Comparison of ENCODE assay signal across 8 cellular contexts in genomic region chr16:14634389-14634725, GRCh38. TPM values are rescaled to one million over a fixed set of nuclear protein-coding genes. Genes with fewer than 3 reads are reported as not detected.
DNase-seq lines count a peak whose midpoint lies in the region; ATAC-seq and TF ChIP-seq lines count a peak whose summit lies in the region.

No MANE protein-coding gene starts in this region.

- peak overlapping the region; percentile 92 for H3K4me3 ChIP-seq in NB4 (ENCODE audit: low read depth, low read length)
- H3K4me3 ChIP-seq in neutrophil (ENCODE audit: low read depth in 1 of 2, low read length in 1 of 2), result peak overlapping the region; percentile 91 to 96

- H3K27me3 Mint-ChIP-seq in CD4-positive, alpha-beta T cell, result no peaks in the 10 kb centered on the region
- H3K27me3 Mint-ChIP-seq in effector memory CD8-positive, alpha-beta T cell, result no peaks in the 10 kb centered on the region

- H3K4me1 Mint-ChIP-seq in CD4-positive, alpha-beta T cell (ENCODE audit: low read depth), result peaks cover 52% of the 10 kb centered on the region
- H3K4me1 Mint-ChIP-seq in effector memory CD8-positive, alpha-beta T cell (ENCODE audit: low read depth in 2 of 2), result peaks cover 39 to 57% of the 10 kb centered on the region in 2 donors

- peaks cover 3% of the 10 kb centered on the region for H3K9me3 Mint-ChIP-seq in CD4-positive, alpha-beta T cell
- H3K9me3 Mint-ChIP-seq in effector memory CD8-positive, alpha-beta T cell, result peaks cover 2 to 6% of the 10 kb centered on the region in 2 donors

- H3K4me1 ChIP-seq in neutrophil (ENCODE audit: control insufficient read depth in 1 of 2, insufficient read depth in 1 of 2, low read depth in 1 of 2, low read length in 1 of 2), result peaks cover 33 to 34% of the 10 kb centered on the region in 2 experiments

- POLR2A ChIA-PET in CD4-positive, alpha-beta T cell (lab: Charles Lee), result interaction anchor here (1.1 to 2.7 kb wide), 3 partner anchors 10 to 714 kb away, joined by 4 to 7 read pairs (median 4); partner anchors contain the start of gene ERCC4

- peak overlapping the region; percentile 93 for H3K27ac Mint-ChIP-seq in CD4-positive, alpha-beta T cell
- H3K27ac Mint-ChIP-seq in effector memory CD8-positive, alpha-beta T cell, result peak overlapping the region; percentile 88 to 95

- no peaks in the 10 kb centered on the region for H3K27me3 ChIP-seq in CD4-positive, alpha-beta T cell (ENCODE audit: control insufficient read depth, insufficient read depth, low read length)
- H3K27me3 ChIP-seq in neutrophil, result no peaks in the 10 kb centered on the region

- no peaks in the 10 kb centered on the region for H3K36me3 ChIP-seq in neutrophil

- no peak for TF ChIP-seq POLR2A in NB4 (IDR thresholded peaks at IDR 0.05; ENCODE audit: extremely low read depth, insufficient read length)

- no peak for TF ChIP-seq CTCF in CD4-positive, alpha-beta T cell (IDR thresholded peaks at IDR 0.05)
- TF ChIP-seq CTCF in NB4 (IDR thresholded peaks at IDR 0.05; ENCODE audit: low read depth, low read length), result no peak
- TF ChIP-seq CTCF in neutrophil (IDR thresholded peaks at IDR 0.05), result no peak

- no peak for ATAC-seq in CD4-positive, alpha-beta T cell (ENCODE audit: poor library complexity)
- no peak for ATAC-seq in effector memory CD8-positive, alpha-beta T cell (replicated peaks)
- ATAC-seq in GM18907 (IDR thresholded peaks at IDR 0.05; ENCODE audit: unreplicated experiment), result no peak
- no peak for ATAC-seq in HG02981 (IDR thresholded peaks at IDR 0.05; ENCODE audit: unreplicated experiment)

- no peaks in the 10 kb centered on the region for H3K9me3 ChIP-seq in CD4-positive, alpha-beta T cell (ENCODE audit: control insufficient read depth, low read length)
- H3K9me3 ChIP-seq in neutrophil, result no peaks in the 10 kb centered on the region

- CTCF ChIA-PET in CD4-positive, alpha-beta T cell (lab: Charles Lee), result interaction anchor here (0.7 to 1.0 kb wide), 3 partner anchors 9 to 715 kb away, joined by 3 read pairs; no protein-coding TSS in a partner anchor

- H3K27ac ChIP-seq in CD4-positive, alpha-beta T cell (ENCODE audit: low read depth, low read length), result no peak overlapping the region
- H3K27ac ChIP-seq in neutrophil, result peak overlapping the region; percentile 92

- peak overlapping the region; percentile 100 for H3K4me3 Mint-ChIP-seq in CD4-positive, alpha-beta T cell
- H3K4me3 Mint-ChIP-seq in effector memory CD8-positive, alpha-beta T cell, result peak overlapping the region; percentile 88 to 92

- H3K36me3 Mint-ChIP-seq in CD4-positive, alpha-beta T cell (ENCODE audit: low read depth), result peaks cover 55% of the 10 kb centered on the region
- H3K36me3 Mint-ChIP-seq in effector memory CD8-positive, alpha-beta T cell (ENCODE audit: insufficient read depth), result peaks cover 50% of the 10 kb centered on the region

- intact Hi-C loops in CD4-positive, alpha-beta T cell (cut with DNase I, micrococcal nuclease), result loop anchor here in 1 of 2 experiments (5.0 to 10.0 kb wide), 4 partner anchors 350 to 1010 kb away; partner anchors contain the start of genes MARF1, MRTFB and NTAN1

- DNase-seq in CD4-positive, alpha-beta T cell, result no peak
- DNase-seq in NB4 (ENCODE audit: low read depth), result no peak
- no peak for DNase-seq in effector memory CD8-positive, alpha-beta T cell
- no peak for DNase-seq in NCI-H128 (lab: John Stamatoyannopoulos, UW; ENCODE audit: unreplicated experiment)
- no peak for DNase-seq in NCI-H2107 (lab: John Stamatoyannopoulos, UW)

RNA-seq across cellular contexts. Expression of gene BFAR, which starts 1.6 kb away (rescaled TPM):
- 10 to 100 TPM; 36.9 to 37.6 TPM for total RNA-seq in CD4-positive, alpha-beta T cell

RNA-seq across cellular contexts. Expression of gene PARN, which starts 4.3 kb away (rescaled TPM):
- total RNA-seq in CD4-positive, alpha-beta T cell, result 10 to 100 TPM; 27.4 to 28.2 TPM

RNA-seq across cellular contexts. Expression of gene PLA2G10, which starts 59.8 kb away (rescaled TPM):
- not detected for total RNA-seq in CD4-positive, alpha-beta T cell
